In the genomic region with DNA sequence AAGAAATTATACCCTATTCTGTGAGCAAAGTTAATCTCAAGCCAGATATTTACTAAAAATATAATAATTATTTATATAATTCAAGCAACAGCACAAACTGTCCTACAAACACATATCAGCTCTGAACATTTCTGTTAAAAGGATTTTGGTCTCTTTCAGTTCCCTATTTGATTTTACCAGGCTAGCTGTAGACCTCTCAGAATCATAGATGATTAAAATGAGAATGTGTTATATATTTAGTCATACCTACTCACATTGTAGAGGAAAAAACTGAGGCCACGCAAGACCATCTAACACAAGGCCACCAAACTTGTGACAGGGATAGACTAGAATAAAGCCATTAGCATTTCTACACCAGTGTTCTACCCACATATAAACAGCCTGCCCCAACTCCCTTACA, we compare ENCODE assay signal across 1 cellular context.
TF ChIP-seq lines count a peak whose summit lies in the region.

No MANE protein-coding gene starts in this region.

TF ChIP-seq in SK-N-SH treated with all-trans-retinoic acid at 6 μM for 48 hours, 23 proteins besides CTCF, POLR2A, EP300 and RAD21 (continued from another document):
- TF ChIP-seq RARB (CRISPR knock-in tag; IDR thresholded peaks at IDR 0.05) = no peak
